In genomic region chr17:79949646-79950292, GRCh38 we compare ENCODE assay signal across 17 cellular contexts.
DNase-seq lines count a peak whose midpoint lies in the region; ATAC-seq, FAIRE-seq and TF ChIP-seq lines count a peak whose summit lies in the region.
"Had no signal": no experiment of that assay in that cellular context is flagged by ENCODE, and none has a peak within 500 bp of the region (broad histone marks: within the 10 kb centered on the region; RNA-seq: fewer than 3 reads in every experiment).

No MANE protein-coding gene starts in this region.

- no peak overlapping the region for H3K4me3 ChIP-seq in ovary

- 89 to 92% (median 90%) methylated on average over 30 of the region's 30 CpGs for WGBS in ovary, 3 donors

- H3K27me3 ChIP-seq in ovary: no peaks in the 10 kb centered on the region

- H3K9me3 ChIP-seq in ovary: no peaks in the 10 kb centered on the region

- no peak overlapping the region for H3K27ac ChIP-seq in ovary
- H3K27ac ChIP-seq: C4-2B had no signal

- TF ChIP-seq POLR2A in ovary (IDR thresholded peaks at IDR 0.05): no peak

- intact Hi-C loops in ovary (cut with DNase I): loop anchor here in 1 of 4 donors (5.0 kb wide), 1 partner anchor 38 kb away; no protein-coding TSS in a partner anchor

- DNase-seq in GM19239 (ENCODE audit: insufficient read length, low spot score) (peak; percentile 2), RPMI7951 (ENCODE audit: low read depth) (peak; percentile 42), iPS DF 19.7 (ENCODE audit: low read depth, low spot score) (peak; percentile 82), ovary (peak in 4 of 5 donors; percentile 8 to 31 (median 14)), cerebellum (ENCODE audit: low spot score) (no peak)
- DNase-seq in activated CD4-positive, alpha-beta T cell treated with anti-CD3 and anti-CD28 coated beads, Interleukin-2, amount 50 U/mL, for 48 hours: no peak
- DNase-seq: activated naive CD4-positive, alpha-beta T cell treated with anti-CD3 and anti-CD28 coated beads for 36 hours; erythroblast; NCI-H1417; NCI-H524 treated with DMSO at 0.1 percent for 48 hours; RPMI8226; stimulated activated naive CD4-positive, alpha-beta T cell treated with Interleukin-2 at 50 U/mL for 16 hours had no signal

- no peak for FAIRE-seq in GM19239 (lab: Jason Lieb, UNC)
- FAIRE-seq: G401.6, HTR-8/SVneo had no signal

- no peak for TF ChIP-seq CTCF in ovary (IDR thresholded peaks at IDR 0.05)

- no peak for ATAC-seq in GM18867 (IDR thresholded peaks at IDR 0.05; ENCODE audit: unreplicated experiment)
- no peak for ATAC-seq in HG03378 (IDR thresholded peaks at IDR 0.05; ENCODE audit: unreplicated experiment)

- peaks cover 15% of the 10 kb centered on the region for H3K4me1 ChIP-seq in ovary (ENCODE audit: insufficient read depth)

- no peaks in the 10 kb centered on the region for H3K36me3 ChIP-seq in ovary

- TF ChIP-seq EP300 in ovary (IDR thresholded peaks at IDR 0.05): no peak

Comparison
In these comparisons a context has a peak if more than half of its experiments do, and no peak if none do; other contexts are left out.
1. DNase-seq: peak in GM19239 (single experiment), RPMI7951 (single experiment), iPS DF 19.7 (single experiment) and ovary (4 of 5); none in activated CD4-positive, alpha-beta T cell treated with anti-CD3 and anti-CD28 coated beads, Interleukin-2, amount 50 U/mL, for 48 hours (0 of 2) and cerebellum (single experiment).